Comparison of ENCODE assay signal across 1 cellular context in the genomic region with DNA sequence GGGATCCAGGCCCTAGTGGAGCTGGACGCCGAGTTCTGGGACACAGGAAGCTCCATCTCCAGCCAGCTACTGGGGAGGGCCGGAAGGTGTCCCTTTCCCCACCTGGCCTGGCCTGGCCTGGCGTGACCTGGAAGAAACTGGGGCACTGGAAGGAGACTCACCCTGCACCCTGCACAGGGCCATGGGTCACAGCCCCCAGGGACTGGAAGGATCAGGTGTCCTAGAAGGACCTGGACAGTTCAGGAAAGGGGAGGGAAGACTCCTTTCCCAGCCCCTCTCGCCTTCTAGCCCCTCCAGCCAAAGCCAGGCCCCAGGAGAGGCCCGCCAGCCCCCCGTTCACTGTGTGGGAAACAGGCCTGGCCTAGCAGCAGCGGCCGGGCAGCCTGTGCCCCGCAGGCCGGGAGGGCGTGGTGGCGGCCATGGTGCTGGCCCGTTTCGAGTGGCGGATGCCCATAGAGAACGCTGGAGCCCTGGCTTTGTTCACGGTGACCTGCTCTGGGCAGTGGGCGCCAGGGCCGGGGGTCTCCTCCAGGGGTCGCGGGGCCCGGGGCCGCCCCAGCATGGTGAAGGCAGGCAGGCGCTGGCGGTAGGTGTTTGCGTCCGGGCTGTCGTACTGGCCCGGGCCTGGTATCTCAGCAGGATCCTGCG.
TF ChIP-seq lines count a peak whose summit lies in the region.

No MANE protein-coding gene starts in this region.

TF ChIP-seq in K562, 482 proteins besides CTCF, POLR2A, EP300 and RAD21:
- no peak for TF ChIP-seq NCOA2 (IDR thresholded peaks at IDR 0.05; ENCODE audit: partially characterized antibody in 2 of 2)
- no peak for TF ChIP-seq ZNF561 (CRISPR knock-in tag; conservative IDR thresholded peaks at IDR 0.05)
- TF ChIP-seq ZNF583 (CRISPR knock-in tag; IDR thresholded peaks at IDR 0.05): no peak
- TF ChIP-seq, protein P1, sequence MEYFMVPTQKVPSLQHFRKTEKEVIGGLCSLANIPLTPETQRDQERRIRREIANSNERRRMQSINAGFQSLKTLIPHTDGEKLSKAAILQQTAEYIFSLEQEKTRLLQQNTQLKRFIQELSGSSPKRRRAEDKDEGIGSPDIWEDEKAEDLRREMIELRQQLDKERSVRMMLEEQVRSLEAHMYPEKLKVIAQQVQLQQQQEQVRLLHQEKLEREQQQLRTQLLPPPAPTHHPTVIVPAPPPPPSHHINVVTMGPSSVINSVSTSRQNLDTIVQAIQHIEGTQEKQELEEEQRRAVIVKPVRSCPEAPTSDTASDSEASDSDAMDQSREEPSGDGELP (CRISPR knock-in tag; IDR thresholded peaks at IDR 0.05; ENCODE audit: borderline replicate concordance): 0 out of 2 replicates have a peak, but pooled peaks have one; percentile 21
- no peak for TF ChIP-seq U2AF1 (optimal IDR thresholded peaks at IDR 0.05; ENCODE audit: low read depth, low read length)
TF ChIP-seq in K562: peak in this region for 1.
